Comparison of ENCODE assay signal across 1 cellular context in the genomic region with DNA sequence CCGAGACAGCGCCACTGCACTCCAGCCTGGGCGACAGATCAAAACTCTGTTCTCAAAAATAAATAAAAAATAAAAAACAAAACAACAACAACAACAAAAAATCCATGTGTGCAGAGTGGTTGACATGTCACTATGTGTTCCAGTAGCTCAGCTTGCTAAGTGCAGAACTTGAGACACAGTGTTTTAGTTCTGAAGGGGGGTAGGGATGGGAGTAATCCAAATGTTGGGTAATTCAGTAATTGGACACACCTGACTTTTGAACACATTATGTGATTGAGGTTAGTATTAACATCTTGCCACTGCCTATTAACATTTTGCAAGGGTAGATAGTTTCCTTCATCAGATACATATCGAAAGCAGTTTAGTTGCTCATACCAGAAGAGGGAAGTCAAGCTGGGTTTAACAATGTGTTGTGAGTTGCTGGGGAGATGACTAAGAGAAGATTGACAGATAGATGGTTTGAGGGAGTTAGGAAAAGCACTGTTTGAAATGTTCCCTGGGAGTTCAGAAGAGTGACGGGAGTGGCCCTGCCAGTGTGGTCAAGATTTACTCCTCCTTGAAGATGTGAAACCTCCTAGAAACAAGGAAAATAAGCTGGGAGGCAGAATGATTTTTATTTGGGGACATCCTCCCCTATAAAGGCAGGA.
TF ChIP-seq lines count a peak whose summit lies in the region.

No MANE protein-coding gene starts in this region.

TF ChIP-seq in GM12878, 131 proteins besides CTCF, POLR2A, EP300 and RAD21 (continued from another document):
- TF ChIP-seq, protein P1, sequence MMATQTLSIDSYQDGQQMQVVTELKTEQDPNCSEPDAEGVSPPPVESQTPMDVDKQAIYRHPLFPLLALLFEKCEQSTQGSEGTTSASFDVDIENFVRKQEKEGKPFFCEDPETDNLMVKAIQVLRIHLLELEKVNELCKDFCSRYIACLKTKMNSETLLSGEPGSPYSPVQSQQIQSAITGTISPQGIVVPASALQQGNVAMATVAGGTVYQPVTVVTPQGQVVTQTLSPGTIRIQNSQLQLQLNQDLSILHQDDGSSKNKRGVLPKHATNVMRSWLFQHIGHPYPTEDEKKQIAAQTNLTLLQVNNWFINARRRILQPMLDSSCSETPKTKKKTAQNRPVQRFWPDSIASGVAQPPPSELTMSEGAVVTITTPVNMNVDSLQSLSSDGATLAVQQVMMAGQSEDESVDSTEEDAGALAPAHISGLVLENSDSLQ (IDR thresholded peaks at IDR 0.05): peak; percentile 93
- TF ChIP-seq, protein P2, sequence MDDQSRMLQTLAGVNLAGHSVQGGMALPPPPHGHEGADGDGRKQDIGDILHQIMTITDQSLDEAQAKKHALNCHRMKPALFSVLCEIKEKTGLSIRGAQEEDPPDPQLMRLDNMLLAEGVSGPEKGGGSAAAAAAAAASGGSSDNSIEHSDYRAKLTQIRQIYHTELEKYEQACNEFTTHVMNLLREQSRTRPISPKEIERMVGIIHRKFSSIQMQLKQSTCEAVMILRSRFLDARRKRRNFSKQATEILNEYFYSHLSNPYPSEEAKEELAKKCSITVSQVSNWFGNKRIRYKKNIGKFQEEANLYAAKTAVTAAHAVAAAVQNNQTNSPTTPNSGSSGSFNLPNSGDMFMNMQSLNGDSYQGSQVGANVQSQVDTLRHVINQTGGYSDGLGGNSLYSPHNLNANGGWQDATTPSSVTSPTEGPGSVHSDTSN (IDR thresholded peaks at IDR 0.05; ENCODE audit: insufficient replicate concordance, low read depth, low read length): peak; percentile 58
- TF ChIP-seq GABPA (IDR thresholded peaks at IDR 0.05; ENCODE audit: low read depth): no peak
- TF ChIP-seq, protein P3, sequence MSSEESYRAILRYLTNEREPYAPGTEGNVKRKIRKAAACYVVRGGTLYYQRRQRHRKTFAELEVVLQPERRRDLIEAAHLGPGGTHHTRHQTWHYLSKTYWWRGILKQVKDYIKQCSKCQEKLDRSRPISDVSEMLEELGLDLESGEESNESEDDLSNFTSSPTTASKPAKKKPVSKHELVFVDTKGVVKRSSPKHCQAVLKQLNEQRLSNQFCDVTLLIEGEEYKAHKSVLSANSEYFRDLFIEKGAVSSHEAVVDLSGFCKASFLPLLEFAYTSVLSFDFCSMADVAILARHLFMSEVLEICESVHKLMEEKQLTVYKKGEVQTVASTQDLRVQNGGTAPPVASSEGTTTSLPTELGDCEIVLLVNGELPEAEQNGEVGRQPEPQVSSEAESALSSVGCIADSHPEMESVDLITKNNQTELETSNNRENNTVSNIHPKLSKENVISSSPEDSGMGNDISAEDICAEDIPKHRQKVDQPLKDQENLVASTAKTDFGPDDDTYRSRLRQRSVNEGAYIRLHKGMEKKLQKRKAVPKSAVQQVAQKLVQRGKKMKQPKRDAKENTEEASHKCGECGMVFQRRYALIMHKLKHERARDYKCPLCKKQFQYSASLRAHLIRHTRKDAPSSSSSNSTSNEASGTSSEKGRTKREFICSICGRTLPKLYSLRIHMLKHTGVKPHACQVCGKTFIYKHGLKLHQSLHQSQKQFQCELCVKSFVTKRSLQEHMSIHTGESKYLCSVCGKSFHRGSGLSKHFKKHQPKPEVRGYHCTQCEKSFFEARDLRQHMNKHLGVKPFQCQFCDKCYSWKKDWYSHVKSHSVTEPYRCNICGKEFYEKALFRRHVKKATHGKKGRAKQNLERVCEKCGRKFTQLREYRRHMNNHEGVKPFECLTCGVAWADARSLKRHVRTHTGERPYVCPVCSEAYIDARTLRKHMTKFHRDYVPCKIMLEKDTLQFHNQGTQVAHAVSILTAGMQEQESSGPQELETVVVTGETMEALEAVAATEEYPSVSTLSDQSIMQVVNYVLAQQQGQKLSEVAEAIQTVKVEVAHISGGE (CRISPR knock-in tag; IDR thresholded peaks at IDR 0.05): no peak
- peak; percentile 32; the same call in 1 of the 2 replicates for TF ChIP-seq NBN (IDR thresholded peaks at IDR 0.05)
- peak; percentile 39; the same call in 1 of the 2 replicates for TF ChIP-seq IRF4 (IDR thresholded peaks at IDR 0.05; ENCODE audit: low read depth, low read length)
- TF ChIP-seq IKZF2 (IDR thresholded peaks at IDR 0.05): peak; percentile 47 to 59; a peak in 2 of 4 replicates
- TF ChIP-seq SPI1 (IDR thresholded peaks at IDR 0.05; ENCODE audit: borderline replicate concordance, insufficient read depth, low read depth, low read length): peak; percentile 72
- TF ChIP-seq MTA2 (IDR thresholded peaks at IDR 0.05; ENCODE audit: low read depth): peak; percentile 28; the same call in 1 of the 2 replicates
- peak; percentile 33; the same call in 1 of the 2 replicates for TF ChIP-seq ATF7 (IDR thresholded peaks at IDR 0.05; ENCODE audit: low read depth)
- TF ChIP-seq JUNB (IDR thresholded peaks at IDR 0.05): peak; percentile 58
